Comparison of ENCODE assay signal across 21 cellular contexts in the genomic region with DNA sequence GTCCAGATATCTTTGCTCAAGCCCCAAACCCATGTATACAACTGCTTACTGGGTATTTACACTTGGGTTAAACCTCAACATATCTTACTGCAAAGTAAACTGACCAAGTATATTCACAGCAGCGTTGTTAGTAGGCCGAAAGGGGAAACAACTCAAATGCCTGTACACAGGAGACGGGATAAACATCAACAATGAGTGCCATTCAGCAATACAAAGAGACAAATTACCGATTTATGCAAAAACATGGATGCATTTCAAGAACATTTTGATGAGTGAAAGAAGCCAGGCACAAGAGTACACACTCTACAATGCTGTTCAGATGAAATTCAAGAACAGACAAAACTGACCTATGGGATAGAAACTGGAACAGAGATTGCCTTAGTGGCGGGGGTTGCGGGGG.
DNase-seq lines count a peak whose midpoint lies in the region; ATAC-seq, FAIRE-seq and TF ChIP-seq lines count a peak whose summit lies in the region.
"Had no signal": no experiment of that assay in that cellular context is flagged by ENCODE, and none has a peak within 500 bp of the region (broad histone marks: within the 10 kb centered on the region; RNA-seq: fewer than 3 reads in every experiment).

No MANE protein-coding gene starts in this region.

- no peaks in the 10 kb centered on the region for H3K27me3 Mint-ChIP-seq in naive B cell
- H3K27me3 Mint-ChIP-seq in CD8-positive, alpha-beta T cell (ENCODE audit: low read depth): no peaks in the 10 kb centered on the region
- H3K27me3 Mint-ChIP-seq: CD8-positive, alpha-beta memory T cell had no signal

- intact Hi-C loops in CD8-positive, alpha-beta T cell (cut with DNase I, micrococcal nuclease): no loop called here
- intact Hi-C loops in pancreas (cut with DNase I): no loop called here

- no peaks in the 10 kb centered on the region for H3K27me3 ChIP-seq in CD8-positive, alpha-beta T cell (ENCODE audit: insufficient read depth, low read length)
- H3K27me3 ChIP-seq in pancreas: no peaks in the 10 kb centered on the region

- no peak overlapping the region for H3K4me3 ChIP-seq in CD8-positive, alpha-beta T cell (ENCODE audit: low read depth, low read length)
- no peak overlapping the region for H3K4me3 ChIP-seq in pancreas
- H3K4me3 ChIP-seq: A549 had no signal

- H3K4me1 ChIP-seq in CD8-positive, alpha-beta T cell (ENCODE audit: insufficient read depth, low read length): no peaks in the 10 kb centered on the region
- H3K4me1 ChIP-seq in pancreas: peaks cover 6 to 17% (median 14%) of the 10 kb centered on the region in 3 donors
- H3K4me1 ChIP-seq: A549, Caco-2 had no signal

- DNase-seq in caudate nucleus (lab: John Stamatoyannopoulos, UW) (no peak), inferior parietal cortex (ENCODE audit: extremely low spot score) (peak; percentile 51), naive B cell (no peak), superior temporal gyrus (ENCODE audit: extremely low spot score) (peak; percentile 76), HuH-7.5 (ENCODE audit: low spot score) (no peak), pancreas (no peak), 8988T (no peak)
- no peak for DNase-seq in CD8-positive, alpha-beta T cell
- DNase-seq: Caco-2; CD8-positive, alpha-beta memory T cell; DND-41; GDM1; HCEC 1CT; HFFc6 had no signal

- peaks cover 6% of the 10 kb centered on the region for H3K36me3 ChIP-seq in CD8-positive, alpha-beta T cell (ENCODE audit: insufficient read depth, low read length)
- H3K36me3 ChIP-seq in pancreas: no peaks in the 10 kb centered on the region

- H3K27ac ChIP-seq in caudate nucleus (ENCODE audit: low read depth, low read length) (peak overlapping the region; percentile 79), pancreas (no peak overlapping the region)
- H3K27ac ChIP-seq in CD8-positive, alpha-beta T cell (ENCODE audit: low read depth, low read length): no peak overlapping the region
- H3K27ac ChIP-seq: A549 had no signal

- POLR2A ChIA-PET in CD8-positive, alpha-beta T cell (lab: Charles Lee): no interaction called here

- ATAC-seq in naive B cell (ENCODE audit: low read depth in 2 of 2) (no peak), pancreas (no peak)
- ATAC-seq in CD8-positive, alpha-beta T cell: no peak
- ATAC-seq: HepG2 had no signal

- CTCF ChIA-PET in CD8-positive, alpha-beta T cell (lab: Charles Lee): no interaction called here

- no peak for FAIRE-seq in pancreas (lab: Jason Lieb, UNC)
- FAIRE-seq: A549, GM12892, GM19239, H1, HepG2, HTR-8/SVneo had no signal

- peak overlapping the region in 4 of 6 donors; percentile 17 to 76 (median 66) for H3K27ac Mint-ChIP-seq in naive B cell
- H3K27ac Mint-ChIP-seq in CD8-positive, alpha-beta T cell: no peak overlapping the region
- H3K27ac Mint-ChIP-seq: CD8-positive, alpha-beta memory T cell; HFFc6 had no signal

- H3K4me1 Mint-ChIP-seq in naive B cell: peaks cover 5 to 16% (median 13%) of the 10 kb centered on the region in 3 donors
- no peaks in the 10 kb centered on the region for H3K4me1 Mint-ChIP-seq in CD8-positive, alpha-beta T cell (ENCODE audit: low read depth)
- H3K4me1 Mint-ChIP-seq: CD14-positive monocyte had no signal

- peaks cover 0 to 4% (median 0%) of the 10 kb centered on the region in 7 donors for H3K9me3 Mint-ChIP-seq in naive B cell
- H3K9me3 Mint-ChIP-seq in CD8-positive, alpha-beta T cell: no peaks in the 10 kb centered on the region

- H3K4me3 Mint-ChIP-seq in naive B cell: no peak overlapping the region
- H3K4me3 Mint-ChIP-seq in CD8-positive, alpha-beta T cell: no peak overlapping the region
- H3K4me3 Mint-ChIP-seq: CD14-positive monocyte; CD8-positive, alpha-beta memory T cell; HFFc6 had no signal

- TF ChIP-seq CTCF in CD8-positive, alpha-beta T cell (IDR thresholded peaks at IDR 0.05): no peak
- TF ChIP-seq CTCF in pancreas (IDR thresholded peaks at IDR 0.05): no peak

- H3K36me3 Mint-ChIP-seq in naive B cell: peaks cover 48 to 53% of the 10 kb centered on the region in 2 donors
- peaks cover 82% of the 10 kb centered on the region for H3K36me3 Mint-ChIP-seq in CD8-positive, alpha-beta T cell

- 82% methylated on average over 6 of the region's 6 CpGs for WGBS in pancreas, 2 donors

- H3K9me3 ChIP-seq in CD8-positive, alpha-beta T cell (ENCODE audit: low read length): no peaks in the 10 kb centered on the region
- H3K9me3 ChIP-seq in pancreas: no peaks in the 10 kb centered on the region
- H3K9me3 ChIP-seq: A549, Caco-2 had no signal

Comparison
In these comparisons a context has a peak if more than half of its experiments do, and no peak if none do; other contexts are left out.
1. DNase-seq: peak in inferior parietal cortex (single experiment) and superior temporal gyrus (single experiment); none in caudate nucleus (0 of 61), naive B cell (single experiment), HuH-7.5 (single experiment), CD8-positive, alpha-beta T cell (0 of 7), pancreas (0 of 6) and 8988T (single experiment).